Comparison of ENCODE assay signal across 5 cellular contexts in genomic region chr6:167373042-167373661, GRCh38. TPM values are rescaled to one million over a fixed set of nuclear protein-coding genes. Genes with fewer than 3 reads are reported as not detected.
"Had no signal": no experiment of that assay in that cellular context is flagged by ENCODE, and none has a peak within 500 bp of the region (broad histone marks: within the 10 kb centered on the region; RNA-seq: fewer than 3 reads in every experiment).

No MANE protein-coding gene starts in this region.

RNA-seq across cellular contexts. Expression of gene TTLL2, which starts 48.3 kb away (rescaled TPM):
- total RNA-seq: GM23338, H1, H9, HT-29 had no signal
- polyA plus RNA-seq: GM23338, H1, IgD-negative memory B cell had no signal
